ENCODE assay signal across 19 cellular contexts in the genomic region with DNA sequence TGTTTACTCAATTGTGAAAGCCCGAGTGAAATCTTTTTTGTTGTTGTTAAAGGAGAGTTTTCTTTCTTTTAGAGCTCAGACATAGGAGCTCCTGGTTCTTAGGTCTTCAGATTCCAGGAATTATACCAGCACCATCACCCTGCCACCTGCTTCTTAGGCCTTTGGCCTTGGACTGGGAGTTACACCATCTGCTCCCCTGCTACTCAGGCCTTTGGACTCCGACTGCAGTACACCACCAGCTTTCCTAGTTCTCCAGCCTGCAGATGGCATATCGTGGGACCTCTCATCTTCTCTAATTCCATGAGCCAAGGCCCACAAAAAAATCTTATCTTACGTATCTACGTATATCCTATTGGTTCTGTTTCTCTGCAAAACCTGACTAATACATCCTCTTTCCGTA. TPM values are rescaled to one million over a fixed set of nuclear protein-coding genes. Genes with fewer than 3 reads are reported as not detected.
A peak's percentile ranks its signal among the peaks of the same experiment; 100 is the strongest.
DNase-seq lines count a peak whose midpoint lies in the region; ATAC-seq and TF ChIP-seq lines count a peak whose summit lies in the region.
"Had no signal": no experiment of that assay in that cellular context is flagged by ENCODE, and none has a peak within 500 bp of the region (broad histone marks: within the 10 kb centered on the region; RNA-seq: fewer than 3 reads in every experiment).

No MANE protein-coding gene starts in this region.

- H3K4me3 ChIP-seq in endodermal cell (ENCODE audit: low read length), result peak overlapping the region; percentile 64
- no peak overlapping the region for H3K4me3 ChIP-seq in right lobe of liver

- H3K4me1 ChIP-seq in endodermal cell (ENCODE audit: control insufficient read depth, insufficient read depth, low read length) (no peaks in the 10 kb centered on the region), right lobe of liver (peaks cover 0 to 6% (median 0%) of the 10 kb centered on the region in 4 donors)
- H3K4me1 ChIP-seq: BE2C had no signal

- in situ Hi-C loops in G401 (cut with HindIII; ENCODE audit: low sequenced_read_pairs), result no loop called here

- no peak overlapping the region for H3K9ac ChIP-seq in endodermal cell (ENCODE audit: extremely low read depth, low read length, poor library complexity, severe bottlenecking)

- peaks cover 26% of the 10 kb centered on the region for H3K9me3 Mint-ChIP-seq in endodermal cell

- no peak overlapping the region for H3K27ac ChIP-seq in endodermal cell (ENCODE audit: low read depth, low read length)
- H3K27ac ChIP-seq in right lobe of liver, result no peak overlapping the region

- intact Hi-C loops in right lobe of liver (cut with DNase I) (loop anchor here in 1 of 2 donors (10.0 kb wide), 1 partner anchor 61 kb away; no protein-coding TSS in a partner anchor), posterior vena cava (cut with DNase I) (loop anchor here in 1 of 2 donors (10.0 kb wide), 1 partner anchor 391 kb away; the partner anchor contains the start of gene PLEKHA1)

- no peaks in the 10 kb centered on the region for H3K36me3 ChIP-seq in endodermal cell (ENCODE audit: control insufficient read depth, insufficient read depth, low read length)
- no peaks in the 10 kb centered on the region for H3K36me3 ChIP-seq in right lobe of liver
- H3K36me3 ChIP-seq: BE2C had no signal

- H3K36me3 Mint-ChIP-seq in endodermal cell (ENCODE audit: low read depth), result peaks cover 6% of the 10 kb centered on the region
- H3K36me3 Mint-ChIP-seq: CD4-positive, CD25-positive, alpha-beta regulatory T cell had no signal

- WGBS in endodermal cell (ENCODE audit: insufficient coverage in 1 of 2, insufficient read length in 1 of 2), 2 experiments, result 90 to 94% methylated on average over 6 of the region's 6 CpGs
- 67% methylated on average over 6 of the region's 6 CpGs for WGBS in right lobe of liver (ENCODE audit: insufficient coverage, low coverage, low lambda C conversion rate, missing lambda C conversion rate)

- H3K4me1 Mint-ChIP-seq in endodermal cell, result no peaks in the 10 kb centered on the region
- H3K4me1 Mint-ChIP-seq: CD4-positive, CD25-positive, alpha-beta regulatory T cell; CD8-positive, alpha-beta memory T cell had no signal

- no peak for TF ChIP-seq CTCF in endodermal cell (conservative IDR thresholded peaks at IDR 0.05)
- TF ChIP-seq CTCF in right lobe of liver (IDR thresholded peaks at IDR 0.05), result no peak

- no peak overlapping the region for H3K4me3 Mint-ChIP-seq in endodermal cell
- H3K4me3 Mint-ChIP-seq: CD4-positive, CD25-positive, alpha-beta regulatory T cell; CD8-positive, alpha-beta memory T cell; HFFc6 had no signal

- no peaks in the 10 kb centered on the region for H3K27me3 Mint-ChIP-seq in endodermal cell (ENCODE audit: insufficient read depth)

- ATAC-seq in right lobe of liver, result peak; percentile 30 to 77 (median 60)
- ATAC-seq in stimulated activated naive CD8-positive, alpha-beta T cell treated with anti-CD3 and anti-CD28 coated beads, Interleukin-15, Interleukin-2, amounts not matched to agents 100 U/mL and 50 U/mL, for 24 hours, result no peak
- ATAC-seq: HCT116 had no signal

- H3K9me3 ChIP-seq in endodermal cell (ENCODE audit: control insufficient read depth, low read length), result peaks cover 14% of the 10 kb centered on the region
- H3K9me3 ChIP-seq in right lobe of liver, result no peaks in the 10 kb centered on the region
- H3K9me3 ChIP-seq: BE2C had no signal

- TF ChIP-seq POLR2A in right lobe of liver (IDR thresholded peaks at IDR 0.05), result no peak

- peak; percentile 45 for DNase-seq in G401 (ENCODE audit: low spot score)
- DNase-seq in endodermal cell, result no peak
- no peak for DNase-seq in right lobe of liver
- no peak for DNase-seq in cortex of kidney (lab: John Stamatoyannopoulos, UW)
- no peak for DNase-seq in posterior vena cava (ENCODE audit: low spot score)
- DNase-seq in stimulated activated naive CD8-positive, alpha-beta T cell treated with anti-CD3 and anti-CD28 coated beads, Interleukin-15, Interleukin-2, amounts not matched to agents 100 U/mL and 50 U/mL, for 24 hours, result no peak
- DNase-seq: ACHN; BE2C; C1 segment of cervical spinal cord; CD4-positive, CD25-positive, alpha-beta regulatory T cell; CD8-positive, alpha-beta memory T cell; COR-L47; DMS153; DMS79; GF-D8; GOT3; H7; HFFc6 had no signal

- H3K27me3 ChIP-seq in endodermal cell (ENCODE audit: control insufficient read depth, insufficient read depth, low read length, poor library complexity, severe bottlenecking), result no peaks in the 10 kb centered on the region
- no peaks in the 10 kb centered on the region for H3K27me3 ChIP-seq in right lobe of liver
- H3K27me3 ChIP-seq: BE2C had no signal

- H3K27ac Mint-ChIP-seq in endodermal cell, result no peak overlapping the region
- H3K27ac Mint-ChIP-seq: CD4-positive, CD25-positive, alpha-beta regulatory T cell; HFFc6 had no signal

RNA-seq across cellular contexts. Expression of gene TACC2, which starts 5.1 kb away (rescaled TPM):
- total RNA-seq in G401 (2014; rRNA removed; shearing (Covaris generic)), result 5.5 and 6.6 TPM in 2 replicates
- total RNA-seq in endodermal cell, result 10 to 100 TPM; 24.5 to 34.1 TPM
- 46.1 TPM for polyA plus RNA-seq in endodermal cell (2013, experiment 1 of 2)
- polyA plus RNA-seq in endodermal cell (2013, experiment 2 of 2), result 37.0 TPM
- 10 to 100 TPM; 16.2 to 21.1 (median 18.8) TPM for total RNA-seq in right lobe of liver
- total RNA-seq in posterior vena cava, result 10 to 100 TPM; 54.6 to 75.8 TPM
- total RNA-seq: CD4-positive, CD25-positive, alpha-beta regulatory T cell; CD8-positive, alpha-beta memory T cell had no signal
- polyA plus RNA-seq: CD4-positive, CD25-positive, alpha-beta regulatory T cell; CD8-positive, alpha-beta memory T cell had no signal

RNA-seq across cellular contexts. Expression of gene NSMCE4A, which starts 8.8 kb away (rescaled TPM):
- total RNA-seq in G401 (2014; rRNA removed; shearing (Covaris generic)), result 148 and 167 TPM in 2 replicates
- total RNA-seq in endodermal cell, result 10 to 100 TPM; 55.3 to 69.7 TPM
- 79.2 TPM for polyA plus RNA-seq in endodermal cell (2013, experiment 1 of 2)
- polyA plus RNA-seq in endodermal cell (2013, experiment 2 of 2), result 76.0 TPM
- 10 to 100 TPM; 17.0 to 46.5 (median 30.6) TPM for total RNA-seq in right lobe of liver
- 10 to 100 TPM; 41.2 to 48.0 TPM for total RNA-seq in posterior vena cava

RNA-seq across cellular contexts. Expression of gene ATE1, which starts 56.0 kb away (rescaled TPM):
- total RNA-seq in G401 (2014; rRNA removed; shearing (Covaris generic)), result 35.6 and 58.1 TPM in 2 replicates
- total RNA-seq in endodermal cell, result 10 to 100 TPM; 31.2 to 32.2 TPM
- 24.4 TPM for polyA plus RNA-seq in endodermal cell (2013, experiment 1 of 2)
- polyA plus RNA-seq in endodermal cell (2013, experiment 2 of 2), result 18.4 TPM
- total RNA-seq in right lobe of liver, result 10 to 100 TPM; 17.7 to 21.6 (median 19.9) TPM
- total RNA-seq in posterior vena cava, result 10 to 100 TPM; 25.6 to 32.4 TPM
